17 cellular contexts compared by ENCODE assay signal in genomic region chr5:1561402-1561929, GRCh38.
"Had no signal": no experiment of that assay in that cellular context is flagged by ENCODE, and none has a peak within 500 bp of the region (broad histone marks: within the 10 kb centered on the region; RNA-seq: fewer than 3 reads in every experiment).

No MANE protein-coding gene starts in this region.

- ATAC-seq: effector memory CD8-positive, alpha-beta T cell; left ventricle myocardium superior; natural killer cell; stimulated activated memory B cell treated with anti-CD40 and anti-IgM and Interleukin-4, amounts not matched to agents 10 μg/mL and 1 μg/mL and 100 μg/mL, for 72 hours; stimulated activated naive CD8-positive, alpha-beta T cell treated with anti-CD3 and anti-CD28 coated beads, Interleukin-15, Interleukin-2, amounts not matched to agents 100 U/mL and 50 U/mL, for 24 hours had no signal

- H3K4me3 ChIP-seq: lung, sigmoid colon, thoracic aorta, tibial nerve, upper lobe of left lung, uterus had no signal

- H3K4me1 ChIP-seq: parathyroid adenoma, sigmoid colon, uterus had no signal

- H3K36me3 ChIP-seq: neutrophil, sigmoid colon, thoracic aorta, tibial nerve, upper lobe of left lung, uterus had no signal

- DNase-seq: cerebellar nuclear complex; dermis blood vessel endothelial cell; effector memory CD8-positive, alpha-beta T cell; left ventricle myocardium superior; natural killer cell; sigmoid colon; stimulated activated CD4-positive, alpha-beta T cell treated with anti-CD3 and anti-CD28 coated beads, Interleukin-2, amount 100 ng/mL, for 24 hours; stimulated activated CD4-positive, alpha-beta T cell treated with anti-CD3 and anti-CD28 coated beads, Interleukin-4, amount 100 ng/mL, for 4 hours; stimulated activated naive CD8-positive, alpha-beta T cell treated with anti-CD3 and anti-CD28 coated beads, Interleukin-15, Interleukin-2, amounts not matched to agents 100 U/mL and 50 U/mL, for 24 hours; upper lobe of left lung; uterus had no signal

- H3K27me3 ChIP-seq: upper lobe of left lung, uterus had no signal

- H3K27ac ChIP-seq: neutrophil, parathyroid adenoma, sigmoid colon, thoracic aorta, tibial nerve, upper lobe of left lung, uterus had no signal

- H3K9me3 ChIP-seq: neutrophil, sigmoid colon, thoracic aorta, tibial nerve, upper lobe of left lung, uterus had no signal

- H3K79me2 ChIP-seq: parathyroid adenoma had no signal

- H2AFZ ChIP-seq: parathyroid adenoma had no signal
